In genomic region chr7:94288091-94288490, GRCh38 we compare ENCODE assay signal across 19 cellular contexts.
DNase-seq lines count a peak whose midpoint lies in the region; ATAC-seq and TF ChIP-seq lines count a peak whose summit lies in the region.
"Had no signal": no experiment of that assay in that cellular context is flagged by ENCODE, and none has a peak within 500 bp of the region (broad histone marks: within the 10 kb centered on the region; RNA-seq: fewer than 3 reads in every experiment).

No MANE protein-coding gene starts in this region.

- no peak overlapping the region for H2BK12ac ChIP-seq in trophoblast cell (ENCODE audit: low read length)

- no peak overlapping the region for H3K23ac ChIP-seq in trophoblast cell (ENCODE audit: low read length)

- H3K4me1 ChIP-seq in trophoblast cell (ENCODE audit: control insufficient read depth in 1 of 2, insufficient read depth in 2 of 2, low read length in 2 of 2) (no peaks in the 10 kb centered on the region), Peyer's patch (no peaks in the 10 kb centered on the region)

- H2BK5ac ChIP-seq in trophoblast cell (ENCODE audit: low read depth, low read length, poor library complexity), result no peak overlapping the region

- H3K4me3 ChIP-seq in AG10803 (ENCODE audit: low read length), result no peak overlapping the region
- no peak overlapping the region for H3K4me3 ChIP-seq in choroid plexus epithelial cell (ENCODE audit: low read depth, low read length)
- H3K4me3 ChIP-seq in trophoblast cell (ENCODE audit: low read depth, low read length), result no peak overlapping the region
- H3K4me3 ChIP-seq in Peyer's patch, result no peak overlapping the region
- H3K4me3 ChIP-seq: GM23248, HAP-1, K562 had no signal

- H3K9me3 ChIP-seq in trophoblast cell (ENCODE audit: insufficient read depth, low read depth, low read length) (no peaks in the 10 kb centered on the region), Peyer's patch (no peaks in the 10 kb centered on the region)
- H3K9me3 ChIP-seq: HAP-1 had no signal

- no peak overlapping the region for H3K4ac ChIP-seq in trophoblast cell (ENCODE audit: low read depth, low read length)

- H3K9ac ChIP-seq in trophoblast cell (ENCODE audit: low read length), result no peak overlapping the region
- H3K9ac ChIP-seq: GM23248 had no signal

- no peak for TF ChIP-seq POLR2A in Peyer's patch (IDR thresholded peaks at IDR 0.05)

- H2BK120ac ChIP-seq in trophoblast cell (ENCODE audit: insufficient read depth, low read length, poor library complexity), result no peak overlapping the region

- H3K18ac ChIP-seq in trophoblast cell (ENCODE audit: low read length), result no peak overlapping the region

- no peak overlapping the region for H3K14ac ChIP-seq in trophoblast cell (ENCODE audit: low read length)

- no peak overlapping the region for H2AFZ ChIP-seq in trophoblast cell (ENCODE audit: insufficient read depth, low read length, poor library complexity)
- H2AFZ ChIP-seq: GM23248 had no signal

- H3K27ac ChIP-seq in trophoblast cell (ENCODE audit: low read depth, low read length), result no peak overlapping the region
- no peak overlapping the region for H3K27ac ChIP-seq in Peyer's patch
- H3K27ac ChIP-seq: C4-2B, GM23248, HL-60 had no signal

- H3K36me3 ChIP-seq in trophoblast cell (ENCODE audit: control insufficient read depth in 1 of 2, insufficient read depth in 2 of 2, low read length in 2 of 2) (no peaks in the 10 kb centered on the region), Peyer's patch (no peaks in the 10 kb centered on the region)
- H3K36me3 ChIP-seq: HAP-1 had no signal

- TF ChIP-seq CTCF in AG10803 (conservative IDR thresholded peaks at IDR 0.05; ENCODE audit: low read length), result no peak
- no peak for TF ChIP-seq CTCF in choroid plexus epithelial cell (conservative IDR thresholded peaks at IDR 0.05; ENCODE audit: low read depth, low read length)
- TF ChIP-seq CTCF in Peyer's patch (IDR thresholded peaks at IDR 0.05), result no peak

- H2AK5ac ChIP-seq in trophoblast cell (ENCODE audit: low read length), result no peak overlapping the region

- H4K12ac ChIP-seq in trophoblast cell (ENCODE audit: low read depth, low read length), result no peak overlapping the region

- H4K8ac ChIP-seq in trophoblast cell (ENCODE audit: low read depth, low read length), result no peak overlapping the region

- DNase-seq in AG10803 (ENCODE audit: low read depth), result peak; percentile 67
- peak; percentile 57 for DNase-seq in LHCN-M2 (ENCODE audit: low read depth)
- DNase-seq in choroid plexus epithelial cell (ENCODE audit: low read depth), result peak; percentile 64
- peak; percentile 46 to 81 for DNase-seq in trophoblast cell
- DNase-seq in Peyer's patch, result no peak
- DNase-seq in COLO668 (lab: John Stamatoyannopoulos, UW; ENCODE audit: unreplicated experiment), result no peak
- DNase-seq: ACHN; AML-193; CD4-positive, alpha-beta memory T cell; COR-L47; DMS 273 treated with DMSO at 0.1 percent for 48 hours; DMS53; DND-41; GM23248 had no signal

- H4K91ac ChIP-seq in trophoblast cell (ENCODE audit: low read depth, low read length), result no peak overlapping the region

- H3K4me2 ChIP-seq in trophoblast cell (ENCODE audit: low read length), result no peak overlapping the region

- H3K79me2 ChIP-seq in trophoblast cell (ENCODE audit: control insufficient read depth, insufficient read depth, low read length, poor library complexity), result no peaks in the 10 kb centered on the region

- H3K27me3 ChIP-seq in trophoblast cell (ENCODE audit: insufficient read depth, low read length), result no peaks in the 10 kb centered on the region
- no peaks in the 10 kb centered on the region for H3K27me3 ChIP-seq in Peyer's patch

- H3K79me1 ChIP-seq in trophoblast cell (ENCODE audit: low read length), result no peaks in the 10 kb centered on the region

- no CpG with 5 or more reads among the region's 1 CpG for WGBS in trophoblast cell (ENCODE audit: extremely low coverage, insufficient coverage, insufficient read length)

- no peak for ATAC-seq in GM21786 (IDR thresholded peaks at IDR 0.05; ENCODE audit: unreplicated experiment)
- ATAC-seq: K562 had no signal

Comparison
In these comparisons a context has a peak if more than half of its experiments do, and no peak if none do; other contexts are left out.
1. DNase-seq: peak in AG10803 (single experiment), LHCN-M2 (single experiment), choroid plexus epithelial cell (single experiment) and trophoblast cell (2 of 2); none in Peyer's patch (0 of 3) and COLO668 (single experiment).